ENCODE assay signal across 17 cellular contexts in genomic region chr1:165764277-165764676, GRCh38. TPM values are rescaled to one million over a fixed set of nuclear protein-coding genes. Genes with fewer than 3 reads are reported as not detected.
DNase-seq lines count a peak whose midpoint lies in the region; ATAC-seq, FAIRE-seq and TF ChIP-seq lines count a peak whose summit lies in the region.
"Had no signal": no experiment of that assay in that cellular context is flagged by ENCODE, and none has a peak within 500 bp of the region (broad histone marks: within the 10 kb centered on the region; RNA-seq: fewer than 3 reads in every experiment).

No MANE protein-coding gene starts in this region.

- POLR2A ChIA-PET in HepG2 (lab: Yijun Ruan, JAX): no interaction called here

- TF ChIP-seq EP300 in HepG2 (IDR thresholded peaks at IDR 0.05; ENCODE audit: low read depth in 2 of 2, low read length in 2 of 2) (no peak), HepG2 (CRISPR knock-in tag; IDR thresholded peaks at IDR 0.05; ENCODE audit: borderline replicate concordance) (no peak)

- peaks cover 2% of the 10 kb centered on the region for H3K79me1 ChIP-seq in H9 (ENCODE audit: insufficient read depth, low read depth, low read length, poor library complexity, severe bottlenecking)

- no TSS peak for BruUV-seq in HepG2 (replicated peaks; lab: Mats Ljungman, UMichigan)

- peaks cover 82% of the 10 kb centered on the region for H3K4me1 Mint-ChIP-seq in activated naive CD4-positive, alpha-beta T cell treated with anti-CD3 and anti-CD28 coated beads, Interleukin-2, amount 50 U/mL, for 24 hours
- H3K4me1 Mint-ChIP-seq in activated naive CD8-positive, alpha-beta T cell treated with anti-CD3 and anti-CD28 coated beads, Interleukin-2, amount 50 U/mL, for 24 hours: peaks cover 57% of the 10 kb centered on the region
- peaks cover 40% of the 10 kb centered on the region for H3K4me1 Mint-ChIP-seq in nephron
- peaks cover 5 to 11% of the 10 kb centered on the region in 2 experiments; a peak in 3 of 4 replicates for H3K4me1 Mint-ChIP-seq in H9

- intact Hi-C loops in HepG2 (cut with micrococcal nuclease; ENCODE audit: unreplicated experiment): no loop called here

- H3K14ac ChIP-seq in H9 (ENCODE audit: insufficient read depth, low read length): no peak overlapping the region

- no peak overlapping the region for H2BK120ac ChIP-seq in H9 (ENCODE audit: low read depth, low read length, poor library complexity, severe bottlenecking)

- peak overlapping the region; percentile 34 for H3K9ac ChIP-seq in Loucy (ENCODE audit: low read depth, low read length, poor library complexity, severe bottlenecking)
- H3K9ac ChIP-seq in H9 (ENCODE audit: extremely low read depth, insufficient read length, low read length): no peak overlapping the region
- H3K9ac ChIP-seq in HepG2 (ENCODE audit: insufficient read depth, low read depth, low read length): no peak overlapping the region

- no peak overlapping the region for H4K5ac ChIP-seq in H9 (ENCODE audit: insufficient read length, low read depth, low read length)

- H3K4me1 ChIP-seq in Loucy (ENCODE audit: insufficient read depth, low read length, poor library complexity, severe bottlenecking) (peaks cover 38% of the 10 kb centered on the region), H9 (ENCODE audit: insufficient read depth, low read length) (no peaks in the 10 kb centered on the region), HepG2 (ENCODE audit: insufficient read depth, low read length) (peaks cover 19% of the 10 kb centered on the region)
- H3K4me1 ChIP-seq: BE2C had no signal

- no peaks in the 10 kb centered on the region for H3K27me3 Mint-ChIP-seq in activated naive CD4-positive, alpha-beta T cell treated with anti-CD3 and anti-CD28 coated beads, Interleukin-2, amount 50 U/mL, for 24 hours
- H3K27me3 Mint-ChIP-seq in activated naive CD8-positive, alpha-beta T cell treated with anti-CD3 and anti-CD28 coated beads, Interleukin-2, amount 50 U/mL, for 24 hours: no peaks in the 10 kb centered on the region
- no peaks in the 10 kb centered on the region for H3K27me3 Mint-ChIP-seq in nephron (ENCODE audit: low read depth)
- no peaks in the 10 kb centered on the region for H3K27me3 Mint-ChIP-seq in H9 (ENCODE audit: low read depth)

- peaks cover 40% of the 10 kb centered on the region for H3K36me3 Mint-ChIP-seq in activated naive CD4-positive, alpha-beta T cell treated with anti-CD3 and anti-CD28 coated beads, Interleukin-2, amount 50 U/mL, for 24 hours
- H3K36me3 Mint-ChIP-seq in activated naive CD8-positive, alpha-beta T cell treated with anti-CD3 and anti-CD28 coated beads, Interleukin-2, amount 50 U/mL, for 24 hours (ENCODE audit: low read depth): peaks cover 51% of the 10 kb centered on the region
- H3K36me3 Mint-ChIP-seq in nephron (ENCODE audit: low read depth) (peaks cover 55% of the 10 kb centered on the region), H9 (ENCODE audit: insufficient read depth in 1 of 3, low read depth in 3 of 3) (peaks cover 0 to 34% (median 15%) of the 10 kb centered on the region in 3 experiments; a peak in 5 of 7 replicates)

- no peak overlapping the region for H2BK5ac ChIP-seq in H9 (ENCODE audit: insufficient read length, low read length)

- H2BK12ac ChIP-seq in H9 (ENCODE audit: insufficient read length, low read depth, low read length): no peak overlapping the region

- H4K91ac ChIP-seq in H9 (ENCODE audit: insufficient read length, low read depth, low read length): no peak overlapping the region

- no peak overlapping the region for H3T11ph ChIP-seq in H9 (ENCODE audit: low read length)

- no CpG with 5 or more reads among the region's 1 CpG for WGBS in H9 (ENCODE audit: extremely low coverage, insufficient read length, low lambda C conversion rate)
- WGBS in HepG2 (ENCODE audit: low lambda C conversion rate): 96% methylated on average over 1 of the region's 1 CpG

- CTCF ChIA-PET in HepG2 (lab: Yijun Ruan, JAX; ENCODE audit: low intra/inter-chr PET ratio, low total read pairs): no interaction called here

- no peak overlapping the region for H2AK5ac ChIP-seq in H9 (ENCODE audit: insufficient read length, low read length)

- no peaks in the 10 kb centered on the region for H3K9me3 Mint-ChIP-seq in activated naive CD4-positive, alpha-beta T cell treated with anti-CD3 and anti-CD28 coated beads, Interleukin-2, amount 50 U/mL, for 24 hours
- no peaks in the 10 kb centered on the region for H3K9me3 Mint-ChIP-seq in activated naive CD8-positive, alpha-beta T cell treated with anti-CD3 and anti-CD28 coated beads, Interleukin-2, amount 50 U/mL, for 24 hours
- H3K9me3 Mint-ChIP-seq in nephron (no peaks in the 10 kb centered on the region), H9 (no peaks in the 10 kb centered on the region)

- no peak overlapping the region for H3K18ac ChIP-seq in H9 (ENCODE audit: insufficient read length, low read depth, low read length)

- H2BK20ac ChIP-seq in H9 (ENCODE audit: low read depth, low read length, poor library complexity, severe bottlenecking): no peak overlapping the region

- H3K79me2 ChIP-seq in Loucy (ENCODE audit: insufficient read depth, low read length) (peaks cover 82% of the 10 kb centered on the region), H9 (ENCODE audit: insufficient read depth, low read length) (no peaks in the 10 kb centered on the region), HepG2 (ENCODE audit: insufficient read depth, low read length) (peaks cover 15% of the 10 kb centered on the region)

- H3K4ac ChIP-seq in H9 (ENCODE audit: low read depth, low read length): no peak overlapping the region

- TF ChIP-seq POLR2A in HepG2 (IDR thresholded peaks at IDR 0.05; ENCODE audit: insufficient read depth in 1 of 2, low read depth in 2 of 2, low read length in 2 of 2): no peak

- ATAC-seq in activated naive CD8-positive, alpha-beta T cell treated with anti-CD3 and anti-CD28 coated beads, Interleukin-2, amount 50 U/mL, for 24 hours: no peak
- no peak for ATAC-seq in HepG2

- H4K8ac ChIP-seq in H9 (replicated peaks; ENCODE audit: insufficient read length, low read depth, low read length): no peak overlapping the region

- peak overlapping the region; percentile 40 for H3K4me3 ChIP-seq in Loucy (ENCODE audit: low read length, poor library complexity, severe bottlenecking)
- H3K4me3 ChIP-seq in HepG2 (replicated peaks in 1 of 3; ENCODE audit: insufficient read depth in 1 of 3, low read depth in 2 of 3, low read length in 3 of 3): no peak overlapping the region

- peaks cover 5% of the 10 kb centered on the region for H3K23me2 ChIP-seq in H9 (ENCODE audit: insufficient read length, low read depth, low read length, poor library complexity, severe bottlenecking)

- no peak overlapping the region for H3K56ac ChIP-seq in H9 (ENCODE audit: insufficient read length, low read depth, low read length)

- H2BK15ac ChIP-seq in H9 (ENCODE audit: low read depth, low read length): no peak overlapping the region

- H3K4me2 ChIP-seq in Loucy (ENCODE audit: low read depth, low read length, poor library complexity, severe bottlenecking) (peak overlapping the region; percentile 65), H9 (ENCODE audit: insufficient read depth, insufficient read length, low read length) (no peak overlapping the region), HepG2 (ENCODE audit: low read depth, low read length) (no peak overlapping the region)

- TF ChIP-seq RAD21 in HepG2 (CRISPR knock-in tag; IDR thresholded peaks at IDR 0.05): no peak

- no peaks in the 10 kb centered on the region for H3K9me3 ChIP-seq in Loucy (ENCODE audit: insufficient read depth, low read depth, low read length)
- H3K9me3 ChIP-seq in H9 (ENCODE audit: control insufficient read depth, low read depth, low read length): no peaks in the 10 kb centered on the region
- no peaks in the 10 kb centered on the region for H3K9me3 ChIP-seq in HepG2 (ENCODE audit: low read length)
- H3K9me3 ChIP-seq: BE2C had no signal

- H3F3A ChIP-seq in Loucy (ENCODE audit: low read depth): no peaks in the 10 kb centered on the region

- TF ChIP-seq CTCF in Loucy (conservative IDR thresholded peaks at IDR 0.05; ENCODE audit: low read length) (no peak), nephron (IDR thresholded peaks at IDR 0.05; ENCODE audit: unreplicated experiment in 3 of 3) (no peak), H9 (conservative IDR thresholded peaks at IDR 0.05) (no peak), HepG2 (CRISPR knock-in tag; IDR thresholded peaks at IDR 0.05) (no peak)

- H3K23ac ChIP-seq in H9 (ENCODE audit: insufficient read length, low read depth, low read length): no peak overlapping the region

- H4K20me1 ChIP-seq in Loucy (ENCODE audit: insufficient read depth, low read length, poor library complexity, severe bottlenecking): peaks cover 10% of the 10 kb centered on the region
- H4K20me1 ChIP-seq in H9 (ENCODE audit: control insufficient read depth, insufficient read depth, insufficient read length): no peaks in the 10 kb centered on the region
- no peaks in the 10 kb centered on the region for H4K20me1 ChIP-seq in HepG2 (ENCODE audit: insufficient read depth, low read length)

- H3K9me2 ChIP-seq in Loucy (replicated peaks; ENCODE audit: low read depth, low read length): no peaks in the 10 kb centered on the region

- H3K27ac ChIP-seq in H9 (ENCODE audit: insufficient read length, low read depth, low read length) (no peak overlapping the region), HepG2 (ENCODE audit: extremely low read length, insufficient read depth, low read length) (no peak overlapping the region)

- in situ Hi-C loops in HepG2 (cut with HindIII; ENCODE audit: extremely low pct_ligation_motif_present, low pct_unique_long_range_greater_than_20kb): no loop called here

- peaks cover 11% of the 10 kb centered on the region; the same call in 1 of the 2 replicates for H3K36me3 ChIP-seq in Loucy (ENCODE audit: insufficient read depth, low read length)
- H3K36me3 ChIP-seq in HepG2 (replicated peaks in 1 of 2; ENCODE audit: control insufficient read depth in 1 of 2, insufficient read depth in 2 of 2, low read length in 2 of 2): peaks cover 7 to 42% of the 10 kb centered on the region in 2 experiments; a peak in 4 of 5 replicates

- H3K27me3 ChIP-seq in Loucy (ENCODE audit: insufficient read depth, low read length, poor library complexity, severe bottlenecking): no peaks in the 10 kb centered on the region
- no peaks in the 10 kb centered on the region for H3K27me3 ChIP-seq in H9 (ENCODE audit: insufficient read depth, low read length)
- H3K27me3 ChIP-seq in HepG2 (ENCODE audit: control insufficient read depth in 1 of 2, insufficient read depth in 2 of 2, low read length in 2 of 2): no peaks in the 10 kb centered on the region; a peak in 1 of 5 replicates
- H3K27me3 ChIP-seq: BE2C had no signal

- no peak for DNase-seq in activated naive CD4-positive, alpha-beta T cell (lab: John Stamatoyannopoulos, UW)
- no peak for DNase-seq in activated naive CD8-positive, alpha-beta T cell treated with anti-CD3 and anti-CD28 coated beads, Interleukin-2, amount 50 U/mL, for 24 hours
- DNase-seq in H9 (no peak), HepG2 (ENCODE audit: low spot score) (no peak)
- no peak for DNase-seq in stimulated activated CD4-positive, alpha-beta T cell treated with anti-CD3 and anti-CD28 coated beads, Interleukin-12 subunit alpha, Interleukin-12 subunit beta, amount 100 ng/mL, for 4 hours
- DNase-seq: BE2C, COR-L47, H7, IMR-90, NCI-H1436, NCI-H2029 treated with DMSO at 0.1 percent for 48 hours, NCI-H510A treated with DMSO at 0.1 percent for 48 hours, SHP77 had no signal

- H2AFZ ChIP-seq in Loucy (ENCODE audit: low read length) (no peak overlapping the region), H9 (ENCODE audit: low read length) (no peak overlapping the region), HepG2 (ENCODE audit: low read length) (no peak overlapping the region)

- FAIRE-seq in HepG2 (lab: Jason Lieb, UNC): no peak
- FAIRE-seq: RCC 7860 had no signal

- H3K27ac Mint-ChIP-seq in activated naive CD4-positive, alpha-beta T cell treated with anti-CD3 and anti-CD28 coated beads, Interleukin-2, amount 50 U/mL, for 24 hours: peak overlapping the region; percentile 76
- peak overlapping the region; percentile 0 for H3K27ac Mint-ChIP-seq in activated naive CD8-positive, alpha-beta T cell treated with anti-CD3 and anti-CD28 coated beads, Interleukin-2, amount 50 U/mL, for 24 hours
- no peak overlapping the region for H3K27ac Mint-ChIP-seq in nephron
- no peak overlapping the region for H3K27ac Mint-ChIP-seq in H9

- peak overlapping the region; percentile 37 for H3K4me3 Mint-ChIP-seq in activated naive CD4-positive, alpha-beta T cell treated with anti-CD3 and anti-CD28 coated beads, Interleukin-2, amount 50 U/mL, for 24 hours
- no peak overlapping the region for H3K4me3 Mint-ChIP-seq in activated naive CD8-positive, alpha-beta T cell treated with anti-CD3 and anti-CD28 coated beads, Interleukin-2, amount 50 U/mL, for 24 hours
- H3K4me3 Mint-ChIP-seq in nephron: peak overlapping the region; percentile 24 to 37 (median 25)
- no peak overlapping the region for H3K4me3 Mint-ChIP-seq in H9

RNA-seq across cellular contexts. Expression of gene TMCO1, which starts 4.4 kb away (rescaled TPM):
- total RNA-seq in H9 (2021): 65.4 and 70.1 TPM in 2 replicates
- 85.3 and 119 TPM in 2 replicates for total RNA-seq in HepG2 (2016; rRNA removed; fragmentation: Illumina TruSeq; extraction: Trizol)
- 21.5 and 21.7 TPM in 2 replicates for total RNA-seq in HepG2 (2016; cell fraction: cytosol; rRNA removed; fragmentation: Illumina TruSeq; extraction: Trizol; ENCODE audit: low read depth)
- 96.8 and 124 TPM in 2 replicates for total RNA-seq in HepG2 (2016; cell fraction: insoluble cytoplasmic fraction; rRNA removed; fragmentation: Illumina TruSeq; extraction: Trizol)
- total RNA-seq in HepG2 (2016; cell fraction: membrane; rRNA removed; fragmentation: Illumina TruSeq; extraction: Trizol): 36.9 and 37.7 TPM in 2 replicates
- 87.3 and 93.4 TPM in 2 replicates for total RNA-seq in HepG2 (2016; cell fraction: nucleus; rRNA removed; fragmentation: Illumina TruSeq; extraction: Trizol)
- polyA plus RNA-seq in HepG2 (2011; rRNA removed): 106 TPM in 2 replicates
- 52.5 and 87.0 TPM in 2 replicates for polyA plus RNA-seq in HepG2 (2011; cell fraction: cytosol; rRNA removed)
- polyA plus RNA-seq in HepG2 (2011; cell fraction: nucleus; rRNA removed): 16.1 and 21.6 TPM in 2 replicates
- polyA plus RNA-seq in HepG2 (2012): 47.2 and 80.4 TPM in 2 replicates
- 21.4 and 21.8 TPM in 2 replicates for polyA plus RNA-seq in HepG2 (2016; cell fraction: cytosol; fragmentation: Illumina TruSeq; extraction: Trizol; ENCODE audit: low read depth)
- 89.7 and 101 TPM in 2 replicates for polyA plus RNA-seq in HepG2 (2016; cell fraction: insoluble cytoplasmic fraction; fragmentation: Illumina TruSeq; extraction: Trizol; ENCODE audit: low read depth)
- polyA plus RNA-seq in HepG2 (2016; cell fraction: membrane; fragmentation: Illumina TruSeq; extraction: Trizol; ENCODE audit: low read depth): 30.1 and 30.7 TPM in 2 replicates
- 157 and 166 TPM in 2 replicates for polyA plus RNA-seq in HepG2 (2016; cell fraction: nucleus; fragmentation: Illumina TruSeq; extraction: Trizol; ENCODE audit: insufficient read depth, low read depth)
- polyA minus RNA-seq in HepG2 (2011; rRNA and poly(A)+ RNA removed; ENCODE audit: low replicate concordance): 160 and 278 TPM in 2 replicates
- polyA minus RNA-seq in HepG2 (2011; cell fraction: cytosol; rRNA and poly(A)+ RNA removed): 41.8 and 64.7 TPM in 2 replicates
- polyA minus RNA-seq in HepG2 (2011; cell fraction: nucleus; rRNA and poly(A)+ RNA removed): 33.7 and 41.3 TPM in 2 replicates

Comparison
In these comparisons a context has a peak if more than half of its experiments do, and no peak if none do; other contexts are left out.
1. H3K27ac Mint-ChIP-seq: peak in activated naive CD4-positive, alpha-beta T cell treated with anti-CD3 and anti-CD28 coated beads, Interleukin-2, amount 50 U/mL, for 24 hours (single experiment) and activated naive CD8-positive, alpha-beta T cell treated with anti-CD3 and anti-CD28 coated beads, Interleukin-2, amount 50 U/mL, for 24 hours (single experiment); none in nephron (0 of 3) and H9 (0 of 3).
2. H3K4me3 Mint-ChIP-seq: peak in activated naive CD4-positive, alpha-beta T cell treated with anti-CD3 and anti-CD28 coated beads, Interleukin-2, amount 50 U/mL, for 24 hours (single experiment) and nephron (3 of 3); none in activated naive CD8-positive, alpha-beta T cell treated with anti-CD3 and anti-CD28 coated beads, Interleukin-2, amount 50 U/mL, for 24 hours (single experiment) and H9 (0 of 2).